In genomic region chr12:124909831-124910560, GRCh38 we compare ENCODE assay signal across 9 cellular contexts. TPM values are rescaled to one million over a fixed set of nuclear protein-coding genes. Genes with fewer than 3 reads are reported as not detected.
DNase-seq lines count a peak whose midpoint lies in the region; ATAC-seq and TF ChIP-seq lines count a peak whose summit lies in the region.
"Had no signal": no experiment of that assay in that cellular context is flagged by ENCODE, and none has a peak within 500 bp of the region (broad histone marks: within the 10 kb centered on the region; RNA-seq: fewer than 3 reads in every experiment).

No MANE protein-coding gene starts in this region.

- no peaks in the 10 kb centered on the region for H3K9me3 ChIP-seq in T-helper 17 cell (ENCODE audit: control insufficient read depth, low read length, poor library complexity, severe bottlenecking)
- no peaks in the 10 kb centered on the region for H3K9me3 ChIP-seq in skeletal muscle tissue (ENCODE audit: control insufficient read depth in 3 of 3, low read length in 3 of 3)
- no peaks in the 10 kb centered on the region for H3K9me3 ChIP-seq in A673 (ENCODE audit: low read depth, low read length, poor library complexity, severe bottlenecking)

- H3K36me3 ChIP-seq in skeletal muscle tissue (ENCODE audit: control insufficient read depth in 3 of 3, insufficient read depth in 3 of 3, low read length in 3 of 3) (peaks cover 23% of the 10 kb centered on the region in 3 donors), H7 (replicated peaks; ENCODE audit: control insufficient read depth, insufficient read depth, low read length) (peaks cover 15% of the 10 kb centered on the region), A673 (ENCODE audit: insufficient read depth, low read length, poor library complexity, severe bottlenecking) (peaks cover 27% of the 10 kb centered on the region)

- H3K4me3 ChIP-seq in fibroblast of the aortic adventitia (ENCODE audit: low read depth, low read length): peak overlapping the region; percentile 71
- H3K4me3 ChIP-seq in skeletal muscle tissue (ENCODE audit: low read length in 3 of 3): peak overlapping the region in 1 of 3 donors; percentile 71
- H3K4me3 ChIP-seq in H7 (ENCODE audit: insufficient read depth, low read depth, low read length): no peak overlapping the region
- no peak overlapping the region for H3K4me3 ChIP-seq in A673 (ENCODE audit: low read depth, low read length, poor library complexity, severe bottlenecking)

- peak; percentile 18 for TF ChIP-seq POLR2A in GM19193 (IDR thresholded peaks at IDR 0.05; ENCODE audit: extremely low read depth, insufficient read depth, insufficient read length)

- peak overlapping the region; percentile 97 for H3K27ac Mint-ChIP-seq in T-helper 17 cell

- BruUV-seq in A673 (replicated peaks; lab: Mats Ljungman, UMichigan): no TSS peak

- H3K4me1 Mint-ChIP-seq in T-helper 17 cell: peaks cover 53% of the 10 kb centered on the region

- intact Hi-C loops in A673 (cut with micrococcal nuclease; ENCODE audit: unreplicated experiment): loop anchor here (10.0 kb wide), 1 partner anchor 875 kb away; no protein-coding TSS in a partner anchor

- POLR2A ChIA-PET in A673 (lab: Charles Lee; ENCODE audit: low non-redundant PET): no interaction called here

- H3K4me1 ChIP-seq in skeletal muscle tissue (ENCODE audit: control insufficient read depth in 3 of 3, insufficient read depth in 3 of 3, low read length in 3 of 3): peaks cover 22 to 34% (median 27%) of the 10 kb centered on the region in 3 donors
- H3K4me1 ChIP-seq in A673 (ENCODE audit: insufficient read depth, low read length, poor library complexity, severe bottlenecking): peaks cover 11% of the 10 kb centered on the region

- H3K27me3 ChIP-seq in skeletal muscle tissue (ENCODE audit: control insufficient read depth in 3 of 3, insufficient read depth in 3 of 3, low read length in 3 of 3) (no peaks in the 10 kb centered on the region), H7 (ENCODE audit: control insufficient read depth, insufficient read depth, low read length) (no peaks in the 10 kb centered on the region), A673 (replicated peaks; ENCODE audit: insufficient read depth, low read depth, low read length, poor library complexity) (no peaks in the 10 kb centered on the region)

- H3K9ac ChIP-seq in skeletal muscle tissue (ENCODE audit: low read depth in 1 of 3, low read length in 3 of 3): peak overlapping the region in 1 of 3 donors; percentile 74

- CTCF ChIA-PET in A673 (lab: Charles Lee): no interaction called here

- H3K27ac ChIP-seq in skeletal muscle tissue (ENCODE audit: low read depth, low read length) (peak overlapping the region; percentile 10), A673 (ENCODE audit: low read depth, low read length, poor library complexity, severe bottlenecking) (no peak overlapping the region)

- ATAC-seq in T-helper 17 cell: no peak
- no peak for ATAC-seq in HG02798 (IDR thresholded peaks at IDR 0.05; ENCODE audit: poor library complexity, unreplicated experiment)

- DNase-seq in T-helper 17 cell (no peak), fibroblast of the aortic adventitia (ENCODE audit: low read depth) (peak; percentile 53), H7 (no peak), A673 (ENCODE audit: low spot score) (no peak), T-helper 9 cell (no peak)
- DNase-seq: NCI-H774 had no signal

- TF ChIP-seq CTCF in fibroblast of the aortic adventitia (IDR thresholded peaks at IDR 0.05; ENCODE audit: insufficient read depth, low read length) (no peak), A673 (conservative IDR thresholded peaks at IDR 0.05; ENCODE audit: low read depth, low read length) (no peak)

- H3K4me3 Mint-ChIP-seq in T-helper 17 cell: peak overlapping the region; percentile 84

- peaks cover 25% of the 10 kb centered on the region for H3K36me3 Mint-ChIP-seq in T-helper 17 cell (ENCODE audit: low read depth)

- H3K27me3 Mint-ChIP-seq in T-helper 17 cell: peaks cover 6% of the 10 kb centered on the region

RNA-seq across cellular contexts. Expression of gene UBC, which starts 4.5 kb away (rescaled TPM):
- total RNA-seq in T-helper 17 cell (1,000 to 10,000 TPM; 1,335 to 1,398 TPM), fibroblast of the aortic adventitia (ENCODE audit: low replicate concordance) (501 and 1,400 TPM in 2 replicates), skeletal muscle tissue (1,198 TPM), A673 (2021) (965 and 1,053 TPM in 2 replicates)
- total RNA-seq in H7 (2014; rRNA removed; shearing (Covaris generic)): 1,051 and 1,131 TPM in 2 replicates

RNA-seq across cellular contexts. Expression of gene SCARB1, which starts 46.3 kb away (rescaled TPM):
- 1 to 10 TPM; 1.3 to 1.7 TPM for total RNA-seq in T-helper 17 cell
- 3.4 and 11.3 TPM in 2 replicates for total RNA-seq in fibroblast of the aortic adventitia (ENCODE audit: low replicate concordance)
- total RNA-seq in skeletal muscle tissue: 5.2 TPM
- total RNA-seq in H7 (2014; rRNA removed; shearing (Covaris generic)): 44.9 and 45.1 TPM in 2 replicates
- total RNA-seq in A673 (2021): 61.5 and 74.6 TPM in 2 replicates
